12 cellular contexts compared by ENCODE assay signal in genomic region chr12:120007272-120007671, GRCh38.
DNase-seq lines count a peak whose midpoint lies in the region; ATAC-seq and FAIRE-seq lines count a peak whose summit lies in the region.
"Had no signal": no experiment of that assay in that cellular context is flagged by ENCODE, and none has a peak within 500 bp of the region (broad histone marks: within the 10 kb centered on the region; RNA-seq: fewer than 3 reads in every experiment).

No MANE protein-coding gene starts in this region.

- peaks cover 41% of the 10 kb centered on the region for H3K36me3 Mint-ChIP-seq in central memory CD8-positive, alpha-beta T cell (ENCODE audit: insufficient read depth)
- H3K36me3 Mint-ChIP-seq: WTC11 had no signal

- H3K9me3 Mint-ChIP-seq in central memory CD8-positive, alpha-beta T cell, result no peaks in the 10 kb centered on the region
- H3K9me3 Mint-ChIP-seq: WTC11 had no signal

- peak overlapping the region; percentile 41 for H3K4me3 Mint-ChIP-seq in central memory CD8-positive, alpha-beta T cell
- H3K4me3 Mint-ChIP-seq: WTC11 had no signal

- no peaks in the 10 kb centered on the region for H3K27me3 Mint-ChIP-seq in central memory CD8-positive, alpha-beta T cell

- ATAC-seq in central memory CD8-positive, alpha-beta T cell (replicated peaks; ENCODE audit: extremely low read depth, poor library complexity, severe bottlenecking), result peak; percentile 76
- no peak for ATAC-seq in GM21423 (IDR thresholded peaks at IDR 0.05; ENCODE audit: unreplicated experiment)
- ATAC-seq: WTC11 had no signal

- peak overlapping the region; percentile 95 for H3K27ac Mint-ChIP-seq in central memory CD8-positive, alpha-beta T cell (ENCODE audit: low read depth)
- H3K27ac Mint-ChIP-seq: WTC11 had no signal

- DNase-seq in GM18507 (ENCODE audit: extremely low spot score, insufficient read length, low read depth) (no peak), D341Med (ENCODE audit: low spot score) (no peak), 8988T (no peak), COR-L47 (lab: John Stamatoyannopoulos, UW) (no peak)
- DNase-seq in activated CD4-positive, alpha-beta T cell treated with anti-CD3 and anti-CD28 coated beads, Interleukin-2, amount 50 U/mL, for 4 hours, result peak; percentile 71 to 76
- DNase-seq in central memory CD8-positive, alpha-beta T cell (ENCODE audit: low spot score in 2 of 2), result peak in 1 of 2 donors; percentile 76
- DNase-seq in stimulated activated CD4-positive, alpha-beta T cell treated with anti-CD3 and anti-CD28 coated beads, Interleukin-4, amount 100 ng/mL, for 48 hours (ENCODE audit: low read depth in 2 of 2), result peak; percentile 52 to 60
- DNase-seq: Calu3, left cardiac atrium, NCI-H2029 had no signal

- peak; percentile 85 for FAIRE-seq in GM18507 (lab: Jason Lieb, UNC)

- peaks cover 60% of the 10 kb centered on the region for H3K4me1 Mint-ChIP-seq in central memory CD8-positive, alpha-beta T cell

Comparison
In these comparisons a context has a peak if more than half of its experiments do, and no peak if none do; other contexts are left out.
1. DNase-seq: peak in activated CD4-positive, alpha-beta T cell treated with anti-CD3 and anti-CD28 coated beads, Interleukin-2, amount 50 U/mL, for 4 hours (2 of 2) and stimulated activated CD4-positive, alpha-beta T cell treated with anti-CD3 and anti-CD28 coated beads, Interleukin-4, amount 100 ng/mL, for 48 hours (2 of 2); none in GM18507 (single experiment), D341Med (single experiment), 8988T (single experiment) and COR-L47 (single experiment).